ENCODE assay signal across 12 cellular contexts in genomic region chr5:43106290-43106638, GRCh38. TPM values are rescaled to one million over a fixed set of nuclear protein-coding genes. Genes with fewer than 3 reads are reported as not detected.
DNase-seq lines count a peak whose midpoint lies in the region; ATAC-seq and TF ChIP-seq lines count a peak whose summit lies in the region.
"Had no signal": no experiment of that assay in that cellular context is flagged by ENCODE, and none has a peak within 500 bp of the region (broad histone marks: within the 10 kb centered on the region; RNA-seq: fewer than 3 reads in every experiment).

No MANE protein-coding gene starts in this region.

- no peaks in the 10 kb centered on the region for H3K9me3 Mint-ChIP-seq in Caco-2 (ENCODE audit: unreplicated experiment)
- H3K9me3 Mint-ChIP-seq in activated CD4-positive, alpha-beta memory T cell treated with anti-CD3 and anti-CD28 coated beads, Interleukin-2, amount 10 ng/mL, durations not matched to agents 7 days and 5 days = no peaks in the 10 kb centered on the region
- no peaks in the 10 kb centered on the region for H3K9me3 Mint-ChIP-seq in effector memory CD8-positive, alpha-beta T cell

- no peak for ATAC-seq in effector memory CD8-positive, alpha-beta T cell (replicated peaks)
- no peak for ATAC-seq in HG02623 (IDR thresholded peaks at IDR 0.05; ENCODE audit: unreplicated experiment)

- H3K4me1 Mint-ChIP-seq in Caco-2 (ENCODE audit: low read depth, unreplicated experiment) = peaks cover 8% of the 10 kb centered on the region
- H3K4me1 Mint-ChIP-seq in activated CD4-positive, alpha-beta memory T cell treated with anti-CD3 and anti-CD28 coated beads, Interleukin-2, amount 10 ng/mL, durations not matched to agents 7 days and 5 days = peaks cover 49% of the 10 kb centered on the region
- H3K4me1 Mint-ChIP-seq in effector memory CD8-positive, alpha-beta T cell (ENCODE audit: low read depth in 2 of 2) = peaks cover 19 to 25% of the 10 kb centered on the region in 2 donors

- no peaks in the 10 kb centered on the region for H3K27me3 ChIP-seq in Caco-2 (replicated peaks; ENCODE audit: control insufficient read depth, insufficient read depth, low read length)
- H3K27me3 ChIP-seq in hepatocyte = no peaks in the 10 kb centered on the region
- H3K27me3 ChIP-seq: heart right ventricle, right atrium auricular region, suprapubic skin had no signal

- peaks cover 6% of the 10 kb centered on the region for H3K36me3 Mint-ChIP-seq in Caco-2 (ENCODE audit: insufficient read depth, unreplicated experiment)
- no peaks in the 10 kb centered on the region for H3K36me3 Mint-ChIP-seq in activated CD4-positive, alpha-beta memory T cell treated with anti-CD3 and anti-CD28 coated beads, Interleukin-2, amount 10 ng/mL, durations not matched to agents 7 days and 5 days (ENCODE audit: low read depth)
- peaks cover 5% of the 10 kb centered on the region for H3K36me3 Mint-ChIP-seq in effector memory CD8-positive, alpha-beta T cell (ENCODE audit: insufficient read depth)

- no peak overlapping the region for H3K4me3 ChIP-seq in Caco-2 (ENCODE audit: low read depth, low read length)
- no peak overlapping the region for H3K4me3 ChIP-seq in hepatocyte

- no peaks in the 10 kb centered on the region for H3K9me2 ChIP-seq in hepatocyte (replicated peaks; ENCODE audit: insufficient read depth)

- no peak overlapping the region for H2AFZ ChIP-seq in hepatocyte

- H3K27ac Mint-ChIP-seq in Caco-2 (ENCODE audit: unreplicated experiment) = peak overlapping the region; percentile 49
- peak overlapping the region; percentile 83 for H3K27ac Mint-ChIP-seq in activated CD4-positive, alpha-beta memory T cell treated with anti-CD3 and anti-CD28 coated beads, Interleukin-2, amount 10 ng/mL, durations not matched to agents 7 days and 5 days
- peak overlapping the region in 1 of 2 donors; percentile 93 for H3K27ac Mint-ChIP-seq in effector memory CD8-positive, alpha-beta T cell

- no peak for TF ChIP-seq CTCF in Caco-2 (IDR thresholded peaks at IDR 0.05; ENCODE audit: insufficient read depth in 1 of 2, low read depth in 1 of 2, low read length in 1 of 2, severe bottlenecking in 1 of 2, unreplicated experiment in 1 of 2)
- no peak for TF ChIP-seq CTCF in hepatocyte (IDR thresholded peaks at IDR 0.05; ENCODE audit: poor library complexity)

- BruUV-seq in Caco-2 (replicated peaks; lab: Mats Ljungman, UMichigan) = no TSS peak

- intact Hi-C loops in Caco-2 (cut with micrococcal nuclease; ENCODE audit: unreplicated experiment) = loop anchor here (5.0 kb wide), 1 partner anchor 51 kb away; no protein-coding TSS in a partner anchor

- H3K36me3 ChIP-seq in Caco-2 (ENCODE audit: control insufficient read depth, insufficient read depth, low read length) (no peaks in the 10 kb centered on the region), hepatocyte (replicated peaks; ENCODE audit: insufficient read depth, low read depth) (no peaks in the 10 kb centered on the region)
- H3K36me3 ChIP-seq: right atrium auricular region, suprapubic skin had no signal

- H3K9me3 ChIP-seq in Caco-2 (no peaks in the 10 kb centered on the region), hepatocyte (ENCODE audit: low read depth) (no peaks in the 10 kb centered on the region)
- H3K9me3 ChIP-seq: heart right ventricle, right atrium auricular region, suprapubic skin had no signal

- CTCF ChIA-PET in Caco-2 (lab: Charles Lee) = interaction anchor here (0.5 to 2.0 kb wide), 12 partner anchors 8 to 1224 kb away, joined by 3 to 30 read pairs (median 4); partner anchors contain the start of genes TMEM267 and ZNF131
- CTCF ChIA-PET in activated CD4-positive, alpha-beta memory T cell treated with anti-CD3 and anti-CD28 coated beads, Interleukin-2, amount 10 ng/mL, durations not matched to agents 7 days and 5 days (lab: Charles Lee) = interaction anchor here (0.6 to 11.3 kb wide), 34 partner anchors 9 to 409 kb away, joined by 3 to 163 read pairs (median 4); partner anchors contain the start of genes C5orf34, HMGCS1, NIM1K and TMEM267

- WGBS in hepatocyte (ENCODE audit: low lambda C conversion rate, missing lambda C conversion rate) = 85% methylated on average over 4 of the region's 4 CpGs

- peak overlapping the region; percentile 4 for H3K27ac ChIP-seq in hepatocyte
- H3K27ac ChIP-seq: epithelial cell of prostate had no signal

- no peaks in the 10 kb centered on the region for H3K27me3 Mint-ChIP-seq in Caco-2 (ENCODE audit: insufficient read depth, unreplicated experiment)
- no peaks in the 10 kb centered on the region for H3K27me3 Mint-ChIP-seq in activated CD4-positive, alpha-beta memory T cell treated with anti-CD3 and anti-CD28 coated beads, Interleukin-2, amount 10 ng/mL, durations not matched to agents 7 days and 5 days
- H3K27me3 Mint-ChIP-seq in effector memory CD8-positive, alpha-beta T cell = no peaks in the 10 kb centered on the region

- no peak overlapping the region for H3K4me3 Mint-ChIP-seq in Caco-2 (ENCODE audit: unreplicated experiment)
- no peak overlapping the region for H3K4me3 Mint-ChIP-seq in activated CD4-positive, alpha-beta memory T cell treated with anti-CD3 and anti-CD28 coated beads, Interleukin-2, amount 10 ng/mL, durations not matched to agents 7 days and 5 days
- no peak overlapping the region for H3K4me3 Mint-ChIP-seq in effector memory CD8-positive, alpha-beta T cell

- DNase-seq in AG08395 (ENCODE audit: low spot score) = peak; percentile 2
- no peak for DNase-seq in Caco-2
- DNase-seq in activated CD4-positive, alpha-beta memory T cell treated with anti-CD3 and anti-CD28 coated beads, Interleukin-2, amount 10 ng/mL, durations not matched to agents 7 days and 5 days = no peak
- DNase-seq in hepatocyte (ENCODE audit: low spot score) = no peak
- no peak for DNase-seq in effector memory CD8-positive, alpha-beta T cell
- no peak for DNase-seq in SIG-M5 treated with dmso at 0.1 percent for 504 hours (lab: John Stamatoyannopoulos, UW; ENCODE audit: unreplicated experiment)
- no peak for DNase-seq in NCI-H2196 treated with DMSO at 0.1 percent for 48 hours (lab: John Stamatoyannopoulos, UW; ENCODE audit: unreplicated experiment)

- POLR2A ChIA-PET in Caco-2 (lab: Charles Lee) = interaction anchor here (0.6 kb wide), 1 partner anchor 15 kb away, joined by 7 read pairs; the partner anchor contains the start of gene ZNF131
- POLR2A ChIA-PET in activated CD4-positive, alpha-beta memory T cell treated with anti-CD3 and anti-CD28 coated beads, Interleukin-2, amount 10 ng/mL, durations not matched to agents 7 days and 5 days (lab: Charles Lee) = interaction anchor here (0.6 to 9.9 kb wide), 6 partner anchors 9 to 378 kb away, joined by 3 to 157 read pairs (median 3); partner anchors contain the start of gene ZNF131

- no peaks in the 10 kb centered on the region for H3K79me2 ChIP-seq in hepatocyte

- H3K4me2 ChIP-seq in hepatocyte = no peak overlapping the region

- H4K20me1 ChIP-seq in hepatocyte (ENCODE audit: insufficient read depth, poor library complexity, severe bottlenecking) = no peaks in the 10 kb centered on the region

- H3K4me1 ChIP-seq in Caco-2 (peaks cover 10% of the 10 kb centered on the region; the same call in 1 of the 2 replicates), hepatocyte (ENCODE audit: insufficient read depth) (no peaks in the 10 kb centered on the region)

RNA-seq across cellular contexts. Expression of gene ZNF131, which starts 14.4 kb away (rescaled TPM):
- total RNA-seq in Caco-2 (2022) (53.6 and 53.7 TPM in 2 replicates), hepatocyte (27.9 and 44.7 TPM in 2 replicates)
- 10 to 100 TPM; 42.5 to 44.7 TPM for total RNA-seq in activated CD4-positive, alpha-beta memory T cell treated with anti-CD3 and anti-CD28 coated beads, Interleukin-2, amount 10 ng/mL, durations not matched to agents 7 days and 5 days
- polyA plus RNA-seq in hepatocyte = 23.1 and 27.1 TPM in 2 replicates
